In the genomic region with DNA sequence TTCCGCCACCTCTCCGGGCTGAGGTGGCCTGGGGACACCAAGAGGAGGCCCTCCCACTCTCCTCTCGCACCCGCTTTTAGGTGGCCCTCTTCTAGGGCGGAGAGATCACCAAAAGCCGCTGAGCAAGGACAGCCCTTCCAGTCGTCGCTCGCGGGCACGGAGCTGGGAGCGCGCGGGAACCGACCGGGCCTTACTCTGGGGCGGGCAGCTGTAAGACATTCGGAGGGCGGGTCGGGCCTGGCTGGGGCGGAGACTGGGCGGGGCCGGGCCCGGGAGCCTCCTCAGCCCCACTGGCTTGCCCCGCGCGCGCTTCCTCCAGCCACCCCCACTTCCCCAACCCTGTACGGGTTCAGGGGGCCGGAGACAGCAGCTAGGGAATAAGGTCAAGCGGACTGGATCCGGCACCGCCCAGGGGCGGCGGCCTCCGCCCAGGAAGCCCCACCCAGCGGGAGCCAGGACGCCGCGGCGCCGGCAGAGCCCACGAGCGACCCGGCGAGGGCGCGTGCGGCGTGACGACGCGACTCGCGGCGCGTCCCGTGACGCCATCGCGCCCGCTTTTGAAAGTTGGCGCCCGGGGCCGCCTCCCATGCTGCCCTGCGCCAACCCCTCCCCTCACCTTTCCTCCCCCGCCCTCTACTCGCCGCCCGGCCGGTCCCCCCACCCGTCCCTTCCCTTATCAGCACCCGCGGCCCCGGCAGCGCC, we compare ENCODE assay signal across 8 cellular contexts. TPM values are rescaled to one million over a fixed set of nuclear protein-coding genes. Genes with fewer than 3 reads are reported as not detected.
DNase-seq lines count a peak whose midpoint lies in the region; ATAC-seq and TF ChIP-seq lines count a peak whose summit lies in the region.

No MANE protein-coding gene starts in this region.

- H3K27me3 Mint-ChIP-seq in naive thymus-derived CD4-positive, alpha-beta T cell, result no peaks in the 10 kb centered on the region

- peak overlapping the region; percentile 90 to 99 (median 96) for H3K27ac Mint-ChIP-seq in naive thymus-derived CD4-positive, alpha-beta T cell
- peak overlapping the region; percentile 94 for H3K27ac Mint-ChIP-seq in stimulated activated effector memory CD8-positive, alpha-beta T cell treated with anti-CD3 and anti-CD28 coated beads, Interleukin-12 subunit alpha, Interleukin-12 subunit beta, amount 100 ng/mL, for 72 hours

- H3K27me3 ChIP-seq in DND-41 (ENCODE audit: insufficient read depth, low read length, poor library complexity), result no peaks in the 10 kb centered on the region
- no peaks in the 10 kb centered on the region for H3K27me3 ChIP-seq in Peyer's patch
- H3K27me3 ChIP-seq in naive thymus-derived CD4-positive, alpha-beta T cell (ENCODE audit: control insufficient read depth in 2 of 2, insufficient read depth in 2 of 2, low read length in 2 of 2), result no peaks in the 10 kb centered on the region

- H3K4me1 Mint-ChIP-seq in naive thymus-derived CD4-positive, alpha-beta T cell, result peaks cover 28 to 64% (median 46%) of the 10 kb centered on the region in 7 donors
- peaks cover 40% of the 10 kb centered on the region for H3K4me1 Mint-ChIP-seq in stimulated activated effector memory CD8-positive, alpha-beta T cell treated with anti-CD3 and anti-CD28 coated beads, Interleukin-12 subunit alpha, Interleukin-12 subunit beta, amount 100 ng/mL, for 72 hours

- ATAC-seq in DND-41 (ENCODE audit: insufficient read depth, low read depth) (peak; percentile 87), GM21737 (IDR thresholded peaks at IDR 0.05; ENCODE audit: unreplicated experiment) (peak; percentile 76)
- ATAC-seq in naive thymus-derived CD4-positive, alpha-beta T cell, result peak; percentile 86
- ATAC-seq in stimulated activated effector memory CD8-positive, alpha-beta T cell treated with anti-CD3 and anti-CD28 coated beads, Interleukin-12 subunit alpha, Interleukin-12 subunit beta, amount 100 ng/mL, for 72 hours, result peak; percentile 92

- H4K20me1 ChIP-seq in DND-41 (ENCODE audit: insufficient read depth, low read length), result peaks cover 36% of the 10 kb centered on the region

- H3K4me1 ChIP-seq in DND-41 (ENCODE audit: insufficient read depth, low read length) (peaks cover 60% of the 10 kb centered on the region), Peyer's patch (peaks cover 0 to 17% (median 7%) of the 10 kb centered on the region in 4 donors)
- peaks cover 30 to 36% of the 10 kb centered on the region in 2 donors for H3K4me1 ChIP-seq in naive thymus-derived CD4-positive, alpha-beta T cell (ENCODE audit: control insufficient read depth in 2 of 2, insufficient read depth in 2 of 2, low read length in 2 of 2)

- in situ Hi-C loops in KBM-7 (cut with MboI; ENCODE audit: low pct_unique_long_range_greater_than_20kb, low sequenced_read_pairs), result no loop called here

- H3K4me3 Mint-ChIP-seq in naive thymus-derived CD4-positive, alpha-beta T cell, result peak overlapping the region; percentile 85 to 93 (median 90)
- peak overlapping the region; percentile 84 for H3K4me3 Mint-ChIP-seq in stimulated activated effector memory CD8-positive, alpha-beta T cell treated with anti-CD3 and anti-CD28 coated beads, Interleukin-12 subunit alpha, Interleukin-12 subunit beta, amount 100 ng/mL, for 72 hours

- peak overlapping the region; percentile 93 for H3K4me2 ChIP-seq in DND-41 (ENCODE audit: insufficient read depth, low read length)

- H3K9me3 ChIP-seq in DND-41 (ENCODE audit: insufficient read depth, low read length, severe bottlenecking) (no peaks in the 10 kb centered on the region), Peyer's patch (no peaks in the 10 kb centered on the region)
- H3K9me3 ChIP-seq in naive thymus-derived CD4-positive, alpha-beta T cell (ENCODE audit: control insufficient read depth in 2 of 3, low read length in 3 of 3), result no peaks in the 10 kb centered on the region

- DNase-seq in DND-41, result peak; percentile 99
- peak; percentile 99 for DNase-seq in KBM-7
- peak; percentile 96 to 99 (median 98) for DNase-seq in Peyer's patch
- DNase-seq in activated T-helper 1 cell treated with Interleukin-2 at 50 U/mL for 16 hours (ENCODE audit: low read depth), result peak; percentile 96
- DNase-seq in fibroblast of gingiva (ENCODE audit: low read depth), result peak; percentile 98
- DNase-seq in naive thymus-derived CD4-positive, alpha-beta T cell, result peak; percentile 93 to 98 (median 96)
- DNase-seq in stimulated activated effector memory CD8-positive, alpha-beta T cell treated with anti-CD3 and anti-CD28 coated beads, Interleukin-12 subunit alpha, Interleukin-12 subunit beta, amount 100 ng/mL, for 72 hours (ENCODE audit: low spot score in 2 of 2), result peak; percentile 94 to 98

- peaks cover 77% of the 10 kb centered on the region for H3K79me2 ChIP-seq in DND-41 (ENCODE audit: insufficient read depth, low read length)

- no peak for TF ChIP-seq CTCF in DND-41 (IDR thresholded peaks at IDR 0.05; ENCODE audit: borderline replicate concordance, extremely low read depth, low read length, poor library complexity, severe bottlenecking)
- no peak for TF ChIP-seq CTCF in Peyer's patch (IDR thresholded peaks at IDR 0.05)

- H3K36me3 Mint-ChIP-seq in naive thymus-derived CD4-positive, alpha-beta T cell, result peaks cover 0 to 9% (median 6%) of the 10 kb centered on the region in 5 donors
- peaks cover 18% of the 10 kb centered on the region for H3K36me3 Mint-ChIP-seq in stimulated activated effector memory CD8-positive, alpha-beta T cell treated with anti-CD3 and anti-CD28 coated beads, Interleukin-12 subunit alpha, Interleukin-12 subunit beta, amount 100 ng/mL, for 72 hours

- H2AFZ ChIP-seq in DND-41 (ENCODE audit: low read depth, low read length), result peak overlapping the region; percentile 85

- CTCF ChIA-PET in naive thymus-derived CD4-positive, alpha-beta T cell (lab: Charles Lee), result interaction anchor here (0.8 to 11.9 kb wide), 17 partner anchors 11 to 152 kb away, joined by 3 to 256 read pairs (median 3); a partner anchor contains a TSS

- H3K27ac ChIP-seq in DND-41 (ENCODE audit: low read length), result peak overlapping the region; percentile 96
- H3K27ac ChIP-seq in Peyer's patch, result peak overlapping the region; percentile 97 to 100 (median 100)
- peak overlapping the region; percentile 98 for H3K27ac ChIP-seq in naive thymus-derived CD4-positive, alpha-beta T cell (ENCODE audit: low read depth, low read length)

- H3K9me3 Mint-ChIP-seq in naive thymus-derived CD4-positive, alpha-beta T cell, result no peaks in the 10 kb centered on the region
- H3K9me3 Mint-ChIP-seq in stimulated activated effector memory CD8-positive, alpha-beta T cell treated with anti-CD3 and anti-CD28 coated beads, Interleukin-12 subunit alpha, Interleukin-12 subunit beta, amount 100 ng/mL, for 72 hours, result no peaks in the 10 kb centered on the region

- POLR2A ChIA-PET in naive thymus-derived CD4-positive, alpha-beta T cell (lab: Charles Lee), result interaction anchor here (0.8 to 14.0 kb wide), 17 partner anchors 10 to 444 kb away, joined by 3 to 581 read pairs (median 5); a partner anchor contains a TSS

- TF ChIP-seq POLR2A in Peyer's patch (IDR thresholded peaks at IDR 0.05), result peak; percentile 51 to 84

- H3K36me3 ChIP-seq in DND-41 (ENCODE audit: insufficient read depth, low read length) (peaks cover 14% of the 10 kb centered on the region; the same call in 1 of the 2 replicates), Peyer's patch (no peaks in the 10 kb centered on the region)
- H3K36me3 ChIP-seq in naive thymus-derived CD4-positive, alpha-beta T cell (ENCODE audit: control insufficient read depth in 2 of 3, insufficient read depth in 3 of 3, low read length in 3 of 3), result peaks cover 0 to 5% (median 0%) of the 10 kb centered on the region in 3 experiments

- peak overlapping the region; percentile 100 for H3K9ac ChIP-seq in DND-41 (ENCODE audit: low read depth, low read length)

- intact Hi-C loops in naive thymus-derived CD4-positive, alpha-beta T cell (cut with micrococcal nuclease), result loop anchor here (1.0 to 10.0 kb wide), 22 partner anchors 15 to 1280 kb away; a partner anchor contains a TSS

- H3K4me3 ChIP-seq in DND-41 (ENCODE audit: low read depth in 1 of 2, low read length in 2 of 2) (peak overlapping the region; percentile 41 to 84), Peyer's patch (peak overlapping the region; percentile 64 to 99 (median 89))
- peak overlapping the region; percentile 72 for H3K4me3 ChIP-seq in naive thymus-derived CD4-positive, alpha-beta T cell (ENCODE audit: low read length)

RNA-seq across cellular contexts. Expression of a gene that starts 0.4 kb away (rescaled TPM):
- total RNA-seq in Peyer's patch, result 10 to 100 TPM; 35.3 to 59.4 (median 42.7) TPM
- 10 to 100 TPM; 51.4 to 78.6 (median 67.3) TPM for total RNA-seq in naive thymus-derived CD4-positive, alpha-beta T cell
- polyA plus RNA-seq in naive thymus-derived CD4-positive, alpha-beta T cell, result 10 to 100 TPM; 49.8 to 59.8 TPM

RNA-seq across cellular contexts. Expression of a gene that starts 33.3 kb away (rescaled TPM):
- total RNA-seq in Peyer's patch, result 10 to 100 TPM; 10.5 to 70.1 (median 42.5) TPM
- 100 to 1,000 TPM in 1 of 5 experiments, 10 to 100 TPM in 4; 39.7 to 103 (median 48.9) TPM for total RNA-seq in naive thymus-derived CD4-positive, alpha-beta T cell
- polyA plus RNA-seq in naive thymus-derived CD4-positive, alpha-beta T cell, result 1 to 10 TPM; 2.5 to 5.0 TPM

Comparison
In these comparisons a context has a peak if more than half of its experiments do, and no peak if none do; other contexts are left out.
1. Peak in every context shown above with its lines: DNase-seq, ATAC-seq, H3K4me3 ChIP-seq and H3K27ac ChIP-seq.